In genomic region chr12:8785499-8785898, GRCh38 we compare ENCODE assay signal across 10 cellular contexts. TPM values are rescaled to one million over a fixed set of nuclear protein-coding genes. Genes with fewer than 3 reads are reported as not detected.
"Had no signal": no experiment of that assay in that cellular context is flagged by ENCODE, and none has a peak within 500 bp of the region (broad histone marks: within the 10 kb centered on the region; RNA-seq: fewer than 3 reads in every experiment).

No MANE protein-coding gene starts in this region.

- ATAC-seq: HCT116, K562 had no signal

- H3K9me3 ChIP-seq: HAP-1 had no signal

- H3K27ac ChIP-seq: GM23248, HL-60 had no signal

- FAIRE-seq: H54, K562 had no signal

- H3K4me1 ChIP-seq: HAP-1 had no signal

- H3K4me3 ChIP-seq: GM23248, HAP-1, K562 had no signal

- H2AFZ ChIP-seq: GM23248 had no signal

- H3K9ac ChIP-seq: GM23248 had no signal

- DNase-seq: GM23248, GOT3, HFFc6, IMR-90, KG1 had no signal

RNA-seq across cellular contexts. Expression of gene A2ML1, which starts 36.9 kb away (rescaled TPM):
- total RNA-seq: GM23248, HFFc6, IMR-90 had no signal
- polyA plus RNA-seq: GM23248, IMR-90 had no signal
